8 cellular contexts compared by ENCODE assay signal in the genomic region with DNA sequence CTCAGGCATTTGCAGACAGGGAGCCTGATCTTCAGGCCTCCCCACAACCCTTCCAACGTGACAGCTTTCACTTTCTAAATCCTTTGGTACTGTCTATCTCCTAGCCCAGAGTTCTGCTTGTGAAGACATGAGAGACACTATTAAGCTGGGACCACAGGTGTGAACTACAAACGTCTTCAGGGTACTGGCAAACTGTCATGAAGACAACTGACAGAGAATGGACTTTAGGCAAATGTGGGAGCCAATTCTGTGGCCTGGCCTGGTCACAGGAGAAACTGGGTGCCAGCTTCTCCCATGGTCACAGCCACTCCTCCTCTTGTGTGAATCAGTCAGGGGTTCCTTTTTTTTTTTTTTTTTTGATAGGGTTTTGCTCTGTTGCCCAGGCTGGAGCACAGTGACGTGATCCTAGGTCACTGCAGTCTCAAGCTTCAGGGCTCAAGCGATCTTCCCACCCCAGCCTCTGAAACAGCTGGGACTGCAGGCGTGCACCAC. TPM values are rescaled to one million over a fixed set of nuclear protein-coding genes. Genes with fewer than 3 reads are reported as not detected.
DNase-seq lines count a peak whose midpoint lies in the region; ATAC-seq lines count a peak whose summit lies in the region.

No MANE protein-coding gene starts in this region.

- intact Hi-C loops in activated CD4-positive, alpha-beta T cell treated with anti-CD3 and anti-CD28 coated beads for 36 hours (cut with DNase I, micrococcal nuclease) = loop anchor here in 1 of 2 experiments (1.0 to 10.0 kb wide), 4 partner anchors 10 to 996 kb away; a partner anchor contains a TSS
- intact Hi-C loops in sciatic nerve (cut with DNase I) = no loop called here

- no peaks in the 10 kb centered on the region for H3K27me3 Mint-ChIP-seq in activated CD4-positive, alpha-beta T cell treated with anti-CD3 and anti-CD28 coated beads for 36 hours
- H3K27me3 Mint-ChIP-seq in T-helper 1 cell treated with Interleukin-12 subunit alpha and Interleukin-12 subunit beta and Interleukin-4 antibody, amounts not matched to agents 30 μg/mL and 1 μg/mL, for 36 hours (ENCODE audit: low read depth) = no peaks in the 10 kb centered on the region

- DNase-seq in activated CD4-positive, alpha-beta T cell treated with anti-CD3 and anti-CD28 coated beads for 36 hours = peak; percentile 60
- no peak for DNase-seq in activated CD4-positive, alpha-beta T cell treated with anti-CD3 and anti-CD28 coated beads, Interleukin-2, amount 50 U/mL, for 4 hours
- DNase-seq in sciatic nerve (ENCODE audit: low spot score) = no peak
- DNase-seq in COLO668 (lab: John Stamatoyannopoulos, UW; ENCODE audit: unreplicated experiment) = no peak
- no peak for DNase-seq in NCI-H2196 treated with DMSO at 0.1 percent for 48 hours (lab: John Stamatoyannopoulos, UW; ENCODE audit: unreplicated experiment)
- DNase-seq in NCI-H524 (lab: John Stamatoyannopoulos, UW) = no peak

- POLR2A ChIA-PET in activated CD4-positive, alpha-beta T cell treated with anti-CD3 and anti-CD28 coated beads for 36 hours (lab: Charles Lee) = interaction anchor here (0.5 to 0.6 kb wide), 2 partner anchors 12 to 359 kb away, joined by 3 read pairs; no protein-coding TSS in a partner anchor

- peaks cover 69% of the 10 kb centered on the region for H3K36me3 Mint-ChIP-seq in activated CD4-positive, alpha-beta T cell treated with anti-CD3 and anti-CD28 coated beads for 36 hours (ENCODE audit: low read depth)
- H3K36me3 Mint-ChIP-seq in T-helper 1 cell treated with Interleukin-12 subunit alpha and Interleukin-12 subunit beta and Interleukin-4 antibody, amounts not matched to agents 30 μg/mL and 1 μg/mL, for 36 hours (ENCODE audit: low read depth) = peaks cover 71% of the 10 kb centered on the region

- H3K4me3 Mint-ChIP-seq in activated CD4-positive, alpha-beta T cell treated with anti-CD3 and anti-CD28 coated beads for 36 hours = peak overlapping the region; percentile 63
- peak overlapping the region; percentile 32 for H3K4me3 Mint-ChIP-seq in T-helper 1 cell treated with Interleukin-12 subunit alpha and Interleukin-12 subunit beta and Interleukin-4 antibody, amounts not matched to agents 30 μg/mL and 1 μg/mL, for 36 hours

- H3K4me1 Mint-ChIP-seq in activated CD4-positive, alpha-beta T cell treated with anti-CD3 and anti-CD28 coated beads for 36 hours = peaks cover 80% of the 10 kb centered on the region
- H3K4me1 Mint-ChIP-seq in T-helper 1 cell treated with Interleukin-12 subunit alpha and Interleukin-12 subunit beta and Interleukin-4 antibody, amounts not matched to agents 30 μg/mL and 1 μg/mL, for 36 hours (ENCODE audit: low read depth) = peaks cover 72% of the 10 kb centered on the region

- CTCF ChIA-PET in activated CD4-positive, alpha-beta T cell treated with anti-CD3 and anti-CD28 coated beads for 36 hours (lab: Charles Lee) = interaction anchor here (0.7 to 1.9 kb wide), 5 partner anchors 10 to 366 kb away, joined by 3 to 9 read pairs (median 4); a partner anchor contains a TSS

- no peaks in the 10 kb centered on the region for H3K9me3 Mint-ChIP-seq in activated CD4-positive, alpha-beta T cell treated with anti-CD3 and anti-CD28 coated beads for 36 hours (ENCODE audit: low read depth)
- H3K9me3 Mint-ChIP-seq in T-helper 1 cell treated with Interleukin-12 subunit alpha and Interleukin-12 subunit beta and Interleukin-4 antibody, amounts not matched to agents 30 μg/mL and 1 μg/mL, for 36 hours = peaks cover 4% of the 10 kb centered on the region

- peak overlapping the region; percentile 95 for H3K27ac Mint-ChIP-seq in activated CD4-positive, alpha-beta T cell treated with anti-CD3 and anti-CD28 coated beads for 36 hours
- peak overlapping the region; percentile 96 for H3K27ac Mint-ChIP-seq in T-helper 1 cell treated with Interleukin-12 subunit alpha and Interleukin-12 subunit beta and Interleukin-4 antibody, amounts not matched to agents 30 μg/mL and 1 μg/mL, for 36 hours

- ATAC-seq in activated CD4-positive, alpha-beta T cell treated with anti-CD3 and anti-CD28 coated beads for 36 hours = peak; percentile 88
- ATAC-seq in HG02870 (IDR thresholded peaks at IDR 0.05; ENCODE audit: unreplicated experiment) (peak; percentile 76), sciatic nerve (peak; percentile 51)

RNA-seq across cellular contexts. Expression of a gene that starts 10.4 kb away (rescaled TPM):
- 10 to 100 TPM; 54.6 to 59.6 TPM for total RNA-seq in activated CD4-positive, alpha-beta T cell treated with anti-CD3 and anti-CD28 coated beads for 36 hours
- total RNA-seq in sciatic nerve = 12.6 TPM

RNA-seq across cellular contexts. Expression of a gene that starts 52.1 kb away (rescaled TPM):
- 10 to 100 TPM; 45.9 to 47.7 TPM for total RNA-seq in activated CD4-positive, alpha-beta T cell treated with anti-CD3 and anti-CD28 coated beads for 36 hours
- total RNA-seq in sciatic nerve = 28.2 TPM
